In the genomic region with DNA sequence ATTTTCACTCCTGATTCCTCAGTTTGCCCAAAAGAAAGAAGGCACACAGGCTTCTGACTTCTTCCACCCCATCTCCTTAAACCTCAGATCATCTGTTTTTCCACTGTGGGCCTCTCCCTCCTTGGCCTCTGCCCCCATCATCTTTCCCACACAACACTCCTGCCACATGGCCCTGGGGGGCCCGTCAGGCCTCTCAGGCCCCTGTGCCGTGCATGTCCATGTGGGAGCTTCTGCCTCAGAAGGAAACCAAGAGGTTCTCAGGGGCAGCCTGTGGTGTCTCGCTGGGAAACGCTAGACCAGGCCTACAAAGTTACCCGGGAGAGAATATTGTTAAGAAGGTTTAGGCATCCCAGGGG, we compare ENCODE assay signal across 10 cellular contexts. TPM values are rescaled to one million over a fixed set of nuclear protein-coding genes. Genes with fewer than 3 reads are reported as not detected.
A peak's percentile ranks its signal among the peaks of the same experiment; 100 is the strongest.
DNase-seq lines count a peak whose midpoint lies in the region; ATAC-seq, FAIRE-seq and TF ChIP-seq lines count a peak whose summit lies in the region.
"Had no signal": no experiment of that assay in that cellular context is flagged by ENCODE, and none has a peak within 500 bp of the region (broad histone marks: within the 10 kb centered on the region; RNA-seq: fewer than 3 reads in every experiment).

No MANE protein-coding gene starts in this region.

- H3K4me3 Mint-ChIP-seq in activated naive CD4-positive, alpha-beta T cell treated with anti-CD3 and anti-CD28 coated beads for 36 hours, result no peak overlapping the region
- H3K4me3 Mint-ChIP-seq in activated naive CD8-positive, alpha-beta T cell treated with anti-CD3 and anti-CD28 coated beads, Interleukin-2, amount 10 ng/mL, durations not matched to agents 7 days and 5 days, result peak overlapping the region; percentile 83
- no peak overlapping the region for H3K4me3 Mint-ChIP-seq in type B pancreatic cell

- intact Hi-C loops in activated naive CD4-positive, alpha-beta T cell treated with anti-CD3 and anti-CD28 coated beads for 36 hours (cut with micrococcal nuclease), result no loop called here

- no peaks in the 10 kb centered on the region for H3K36me3 Mint-ChIP-seq in activated naive CD4-positive, alpha-beta T cell treated with anti-CD3 and anti-CD28 coated beads for 36 hours (ENCODE audit: low read depth)
- H3K36me3 Mint-ChIP-seq in activated naive CD8-positive, alpha-beta T cell treated with anti-CD3 and anti-CD28 coated beads, Interleukin-2, amount 10 ng/mL, durations not matched to agents 7 days and 5 days, result peaks cover 15% of the 10 kb centered on the region
- no peaks in the 10 kb centered on the region for H3K36me3 Mint-ChIP-seq in type B pancreatic cell

- POLR2A ChIA-PET in activated naive CD8-positive, alpha-beta T cell treated with anti-CD3 and anti-CD28 coated beads, Interleukin-2, amount 10 ng/mL, durations not matched to agents 7 days and 5 days (lab: Charles Lee), result interaction anchor here (1.5 to 4.3 kb wide), 5 partner anchors 11 to 85 kb away, joined by 6 to 35 read pairs (median 10); a partner anchor contains a TSS

- H3K27ac Mint-ChIP-seq in activated naive CD4-positive, alpha-beta T cell treated with anti-CD3 and anti-CD28 coated beads for 36 hours, result peak overlapping the region; percentile 79
- H3K27ac Mint-ChIP-seq in activated naive CD8-positive, alpha-beta T cell treated with anti-CD3 and anti-CD28 coated beads, Interleukin-2, amount 10 ng/mL, durations not matched to agents 7 days and 5 days, result peak overlapping the region; percentile 94
- H3K27ac Mint-ChIP-seq in type B pancreatic cell, result peak overlapping the region; percentile 17

- DNase-seq in activated naive CD4-positive, alpha-beta T cell treated with anti-CD3 and anti-CD28 coated beads for 36 hours, result no peak
- DNase-seq in activated naive CD4-positive, alpha-beta T cell treated with anti-CD3 and anti-CD28 coated beads, Interleukin-2, amount 50 U/mL, for 16 hours, result no peak
- peak; percentile 41 for DNase-seq in activated naive CD8-positive, alpha-beta T cell treated with anti-CD3 and anti-CD28 coated beads, Interleukin-2, amount 10 ng/mL, durations not matched to agents 7 days and 5 days
- DNase-seq in type B pancreatic cell (ENCODE audit: extremely low spot score, unreplicated experiment), result no peak
- no peak for DNase-seq in D341Med (ENCODE audit: low spot score)
- DNase-seq in upper lobe of left lung, result no peak
- DNase-seq in GM12892 (ENCODE audit: insufficient read length), result no peak
- DNase-seq: esophagus squamous epithelium, WERI-Rb-1 had no signal

- TF ChIP-seq CTCF in type B pancreatic cell (conservative IDR thresholded peaks at IDR 0.05) (no peak), upper lobe of left lung (IDR thresholded peaks at IDR 0.05) (no peak)

- no peaks in the 10 kb centered on the region for H3K9me3 ChIP-seq in upper lobe of left lung
- H3K9me3 ChIP-seq: esophagus squamous epithelium had no signal

- FAIRE-seq in GM12892 (lab: Jason Lieb, UNC), result no peak

- CTCF ChIA-PET in activated naive CD4-positive, alpha-beta T cell treated with anti-CD3 and anti-CD28 coated beads for 36 hours (lab: Charles Lee), result interaction anchor here (0.6 to 1.9 kb wide), 2 partner anchors 13 to 17 kb away, joined by 3 to 10 read pairs; no protein-coding TSS in a partner anchor

- peaks cover 24% of the 10 kb centered on the region for H3K4me1 Mint-ChIP-seq in activated naive CD4-positive, alpha-beta T cell treated with anti-CD3 and anti-CD28 coated beads for 36 hours (ENCODE audit: low read depth)
- H3K4me1 Mint-ChIP-seq in activated naive CD8-positive, alpha-beta T cell treated with anti-CD3 and anti-CD28 coated beads, Interleukin-2, amount 10 ng/mL, durations not matched to agents 7 days and 5 days, result peaks cover 36% of the 10 kb centered on the region
- H3K4me1 Mint-ChIP-seq in type B pancreatic cell (ENCODE audit: unreplicated experiment), result peaks cover 7% of the 10 kb centered on the region

- no peak for TF ChIP-seq EP300 in upper lobe of left lung (IDR thresholded peaks at IDR 0.05)

- TF ChIP-seq POLR2A in upper lobe of left lung (IDR thresholded peaks at IDR 0.05) (no peak), GM12892 (IDR thresholded peaks at IDR 0.05; ENCODE audit: low read depth, low read length) (no peak)

- no peak overlapping the region for H3K4me3 ChIP-seq in upper lobe of left lung
- H3K4me3 ChIP-seq: esophagus squamous epithelium had no signal

- H3K36me3 ChIP-seq in upper lobe of left lung, result no peaks in the 10 kb centered on the region
- H3K36me3 ChIP-seq: esophagus squamous epithelium, WERI-Rb-1 had no signal

- 74 to 87% methylated on average over 5 of the region's 5 CpGs for WGBS in upper lobe of left lung, 2 donors

- H3K27me3 Mint-ChIP-seq in activated naive CD4-positive, alpha-beta T cell treated with anti-CD3 and anti-CD28 coated beads for 36 hours (ENCODE audit: low read depth), result no peaks in the 10 kb centered on the region
- peaks cover under 1% of the 10 kb centered on the region for H3K27me3 Mint-ChIP-seq in activated naive CD8-positive, alpha-beta T cell treated with anti-CD3 and anti-CD28 coated beads, Interleukin-2, amount 10 ng/mL, durations not matched to agents 7 days and 5 days
- H3K27me3 Mint-ChIP-seq in type B pancreatic cell, result peaks cover 5% of the 10 kb centered on the region

- no peaks in the 10 kb centered on the region for H3K27me3 ChIP-seq in upper lobe of left lung
- H3K27me3 ChIP-seq: esophagus squamous epithelium had no signal

- peak overlapping the region in 2 of 4 donors; percentile 35 to 46 for H3K27ac ChIP-seq in upper lobe of left lung
- H3K27ac ChIP-seq: WERI-Rb-1 had no signal

- peak; percentile 39 for ATAC-seq in HG03045 (IDR thresholded peaks at IDR 0.05; ENCODE audit: unreplicated experiment)
- ATAC-seq in activated naive CD8-positive, alpha-beta T cell treated with anti-CD3 and anti-CD28 coated beads, Interleukin-2, amount 10 ng/mL, durations not matched to agents 7 days and 5 days (ENCODE audit: low read depth), result peak; percentile 23
- no peak for ATAC-seq in upper lobe of left lung (ENCODE audit: low FRiP score in 2 of 2)

- peaks cover 2 to 24% (median 12%) of the 10 kb centered on the region in 4 donors for H3K4me1 ChIP-seq in upper lobe of left lung

- H3K9me3 Mint-ChIP-seq in activated naive CD4-positive, alpha-beta T cell treated with anti-CD3 and anti-CD28 coated beads for 36 hours, result no peaks in the 10 kb centered on the region
- H3K9me3 Mint-ChIP-seq in activated naive CD8-positive, alpha-beta T cell treated with anti-CD3 and anti-CD28 coated beads, Interleukin-2, amount 10 ng/mL, durations not matched to agents 7 days and 5 days, result no peaks in the 10 kb centered on the region
- H3K9me3 Mint-ChIP-seq in type B pancreatic cell, result no peaks in the 10 kb centered on the region

RNA-seq across cellular contexts. Expression of a gene that starts 8.0 kb away (rescaled TPM):
- total RNA-seq in activated naive CD4-positive, alpha-beta T cell treated with anti-CD3 and anti-CD28 coated beads for 36 hours, result under 1 TPM; 0.07 to 0.10 TPM
- 1 to 10 TPM; 3.4 to 3.6 TPM for total RNA-seq in activated naive CD8-positive, alpha-beta T cell treated with anti-CD3 and anti-CD28 coated beads, Interleukin-2, amount 10 ng/mL, durations not matched to agents 7 days and 5 days
- total RNA-seq in type B pancreatic cell (ENCODE audit: low replicate concordance) (not detected in 2 replicates), upper lobe of left lung (under 1 TPM in 3 of 6 donors, not detected in 3; 0.22 to 0.60 (median 0.24) TPM)
- polyA plus RNA-seq in GM12892 (2012; ENCODE audit: missing spikeins), result 0.06 TPM

RNA-seq across cellular contexts. Expression of a gene that starts 14.7 kb away (rescaled TPM):
- 10 to 100 TPM; 34.3 to 37.0 TPM for total RNA-seq in activated naive CD4-positive, alpha-beta T cell treated with anti-CD3 and anti-CD28 coated beads for 36 hours
- 10 to 100 TPM; 57.9 to 68.3 TPM for total RNA-seq in activated naive CD8-positive, alpha-beta T cell treated with anti-CD3 and anti-CD28 coated beads, Interleukin-2, amount 10 ng/mL, durations not matched to agents 7 days and 5 days
- 23.1 and 25.1 TPM in 2 replicates for total RNA-seq in type B pancreatic cell (ENCODE audit: low replicate concordance)
- 10 to 100 TPM; 23.3 to 97.4 (median 39.6) TPM for total RNA-seq in upper lobe of left lung
- 21.1 TPM for polyA plus RNA-seq in GM12892 (2012; ENCODE audit: missing spikeins)

RNA-seq across cellular contexts. Expression of a gene that starts 26.6 kb away (rescaled TPM):
- total RNA-seq in activated naive CD4-positive, alpha-beta T cell treated with anti-CD3 and anti-CD28 coated beads for 36 hours, result 10 to 100 TPM; 35.7 to 36.8 TPM
- total RNA-seq in activated naive CD8-positive, alpha-beta T cell treated with anti-CD3 and anti-CD28 coated beads, Interleukin-2, amount 10 ng/mL, durations not matched to agents 7 days and 5 days, result 10 to 100 TPM; 63.5 to 65.3 TPM
- total RNA-seq in type B pancreatic cell (ENCODE audit: low replicate concordance) (37.4 and 57.1 TPM in 2 replicates), upper lobe of left lung (10 to 100 TPM; 31.7 to 58.8 (median 48.1) TPM)
- polyA plus RNA-seq in GM12892 (2012; ENCODE audit: missing spikeins), result 41.4 TPM

RNA-seq across cellular contexts. Expression of a gene that starts 27.0 kb away (rescaled TPM):
- 100 to 1,000 TPM; 187 to 190 TPM for total RNA-seq in activated naive CD4-positive, alpha-beta T cell treated with anti-CD3 and anti-CD28 coated beads for 36 hours
- total RNA-seq in activated naive CD8-positive, alpha-beta T cell treated with anti-CD3 and anti-CD28 coated beads, Interleukin-2, amount 10 ng/mL, durations not matched to agents 7 days and 5 days, result 100 to 1,000 TPM; 118 to 123 TPM
- 228 and 319 TPM in 2 replicates for total RNA-seq in type B pancreatic cell (ENCODE audit: low replicate concordance)
- 100 to 1,000 TPM in 4 of 6 donors, 10 to 100 TPM in 2; 81.5 to 134 (median 119) TPM for total RNA-seq in upper lobe of left lung
- polyA plus RNA-seq in GM12892 (2012; ENCODE audit: missing spikeins), result 308 TPM

RNA-seq across cellular contexts. Expression of a gene that starts 33.2 kb away (rescaled TPM):
- total RNA-seq in activated naive CD4-positive, alpha-beta T cell treated with anti-CD3 and anti-CD28 coated beads for 36 hours, result 10 to 100 TPM; 31.6 to 32.3 TPM
- total RNA-seq in activated naive CD8-positive, alpha-beta T cell treated with anti-CD3 and anti-CD28 coated beads, Interleukin-2, amount 10 ng/mL, durations not matched to agents 7 days and 5 days, result 10 to 100 TPM; 42.4 to 45.8 TPM
- total RNA-seq in type B pancreatic cell (ENCODE audit: low replicate concordance) (38.4 and 44.8 TPM in 2 replicates), upper lobe of left lung (10 to 100 TPM; 20.8 to 58.7 (median 34.2) TPM)
- polyA plus RNA-seq in GM12892 (2012; ENCODE audit: missing spikeins), result 26.1 TPM

Comparison
In these comparisons a context has a peak if more than half of its experiments do, and no peak if none do; other contexts are left out.
1. H3K27ac Mint-ChIP-seq: peak in every context shown above with its lines; median percentile 94 in activated naive CD8-positive, alpha-beta T cell treated with anti-CD3 and anti-CD28 coated beads, Interleukin-2, amount 10 ng/mL, durations not matched to agents 7 days and 5 days; 79 in activated naive CD4-positive, alpha-beta T cell treated with anti-CD3 and anti-CD28 coated beads for 36 hours; 17 in type B pancreatic cell.
2. ATAC-seq: peak in HG03045 (single experiment) and activated naive CD8-positive, alpha-beta T cell treated with anti-CD3 and anti-CD28 coated beads, Interleukin-2, amount 10 ng/mL, durations not matched to agents 7 days and 5 days (single experiment); none in upper lobe of left lung (0 of 2).